ENCODE assay signal across 1 cellular context in genomic region chr7:20219446-20220292, GRCh38.
A peak's percentile ranks its signal among the peaks of the same experiment; 100 is the strongest.
TF ChIP-seq lines count a peak whose summit lies in the region.

No MANE protein-coding gene starts in this region.

TF ChIP-seq in HepG2, 621 proteins besides CTCF, POLR2A, EP300 and RAD21 (continued from another document and continues in another):
- TF ChIP-seq, protein P1, sequence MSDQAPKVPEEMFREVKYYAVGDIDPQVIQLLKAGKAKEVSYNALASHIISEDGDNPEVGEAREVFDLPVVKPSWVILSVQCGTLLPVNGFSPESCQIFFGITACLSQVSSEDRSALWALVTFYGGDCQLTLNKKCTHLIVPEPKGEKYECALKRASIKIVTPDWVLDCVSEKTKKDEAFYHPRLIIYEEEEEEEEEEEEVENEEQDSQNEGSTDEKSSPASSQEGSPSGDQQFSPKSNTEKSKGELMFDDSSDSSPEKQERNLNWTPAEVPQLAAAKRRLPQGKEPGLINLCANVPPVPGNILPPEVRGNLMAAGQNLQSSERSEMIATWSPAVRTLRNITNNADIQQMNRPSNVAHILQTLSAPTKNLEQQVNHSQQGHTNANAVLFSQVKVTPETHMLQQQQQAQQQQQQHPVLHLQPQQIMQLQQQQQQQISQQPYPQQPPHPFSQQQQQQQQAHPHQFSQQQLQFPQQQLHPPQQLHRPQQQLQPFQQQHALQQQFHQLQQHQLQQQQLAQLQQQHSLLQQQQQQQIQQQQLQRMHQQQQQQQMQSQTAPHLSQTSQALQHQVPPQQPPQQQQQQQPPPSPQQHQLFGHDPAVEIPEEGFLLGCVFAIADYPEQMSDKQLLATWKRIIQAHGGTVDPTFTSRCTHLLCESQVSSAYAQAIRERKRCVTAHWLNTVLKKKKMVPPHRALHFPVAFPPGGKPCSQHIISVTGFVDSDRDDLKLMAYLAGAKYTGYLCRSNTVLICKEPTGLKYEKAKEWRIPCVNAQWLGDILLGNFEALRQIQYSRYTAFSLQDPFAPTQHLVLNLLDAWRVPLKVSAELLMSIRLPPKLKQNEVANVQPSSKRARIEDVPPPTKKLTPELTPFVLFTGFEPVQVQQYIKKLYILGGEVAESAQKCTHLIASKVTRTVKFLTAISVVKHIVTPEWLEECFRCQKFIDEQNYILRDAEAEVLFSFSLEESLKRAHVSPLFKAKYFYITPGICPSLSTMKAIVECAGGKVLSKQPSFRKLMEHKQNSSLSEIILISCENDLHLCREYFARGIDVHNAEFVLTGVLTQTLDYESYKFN (CRISPR knock-in tag; conservative IDR thresholded peaks at IDR 0.05): peak; percentile 99
- TF ChIP-seq ZNF703 (CRISPR knock-in tag; IDR thresholded peaks at IDR 0.05; ENCODE audit: borderline replicate concordance) (no peak), ZNF496 (CRISPR knock-in tag; IDR thresholded peaks at IDR 0.05; ENCODE audit: insufficient replicate concordance) (no peak), ZNF468 (CRISPR knock-in tag; IDR thresholded peaks at IDR 0.05) (no peak), SMAD3 (CRISPR knock-in tag; IDR thresholded peaks at IDR 0.05) (peak; percentile 83), ZNF207 (IDR thresholded peaks at IDR 0.05; ENCODE audit: borderline replicate concordance) (no peak), HHEX (CRISPR knock-in tag; IDR thresholded peaks at IDR 0.05) (no peak; the same call in none of the 2 replicates), ZNF407 (CRISPR knock-in tag; IDR thresholded peaks at IDR 0.05; ENCODE audit: not compliant biosample characterization) (no peak), ISL2 (CRISPR knock-in tag; IDR thresholded peaks at IDR 0.05) (peak; percentile 89), HDAC6 (IDR thresholded peaks at IDR 0.05; ENCODE audit: low read depth, low read length) (no peak), PCBP2 (optimal IDR thresholded peaks at IDR 0.05; ENCODE audit: low read depth, low read length, poor library complexity, severe bottlenecking) (no peak), CENPT (CRISPR knock-in tag; IDR thresholded peaks at IDR 0.05; ENCODE audit: low read depth) (no peak), U2AF1 (optimal IDR thresholded peaks at IDR 0.05; ENCODE audit: low read depth, low read length) (no peak), CHD4 (IDR thresholded peaks at IDR 0.05; ENCODE audit: borderline replicate concordance, low read length) (0 out of 2 replicates have a peak, but pooled peaks have one; percentile 51), XBP1 (CRISPR knock-in tag; IDR thresholded peaks at IDR 0.05) (no peak), SAP130 (CRISPR knock-in tag; IDR thresholded peaks at IDR 0.05; ENCODE audit: low read depth) (peak; percentile 85), ZNF850 (CRISPR knock-in tag; conservative IDR thresholded peaks at IDR 0.05) (no peak), RARA (CRISPR knock-in tag; IDR thresholded peaks at IDR 0.05) (peak; percentile 72), ETV6 (CRISPR knock-in tag; conservative IDR thresholded peaks at IDR 0.05) (no peak), ELF1 (CRISPR knock-in tag; IDR thresholded peaks at IDR 0.05) (peak; percentile 72), RCOR2 (CRISPR knock-in tag; IDR thresholded peaks at IDR 0.05) (peak; percentile 17; the same call in 1 of the 2 replicates), ZNF383 (CRISPR knock-in tag; IDR thresholded peaks at IDR 0.05; ENCODE audit: borderline replicate concordance) (peak; percentile 2; the same call in 1 of the 2 replicates), ZSCAN21 (CRISPR knock-in tag; IDR thresholded peaks at IDR 0.05; ENCODE audit: borderline replicate concordance) (no peak; the same call in 1 of the 2 replicates), KLF6 (CRISPR knock-in tag; IDR thresholded peaks at IDR 0.05) (no peak), GPN1 (CRISPR knock-in tag; IDR thresholded peaks at IDR 0.05; ENCODE audit: borderline replicate concordance) (no peak), JUNB (CRISPR knock-in tag; IDR thresholded peaks at IDR 0.05; ENCODE audit: borderline replicate concordance) (peak; percentile 95), ONECUT2 (CRISPR knock-in tag; IDR thresholded peaks at IDR 0.05) (peak; percentile 32; the same call in 1 of the 2 replicates), ZNF879 (CRISPR knock-in tag; IDR thresholded peaks at IDR 0.05) (no peak), ZNF766 (CRISPR knock-in tag; IDR thresholded peaks at IDR 0.05; ENCODE audit: borderline replicate concordance) (no peak), ZNF329 (CRISPR knock-in tag; IDR thresholded peaks at IDR 0.05; ENCODE audit: low read depth) (no peak), LRRFIP1 (CRISPR knock-in tag; conservative IDR thresholded peaks at IDR 0.05) (no peak), NKX3-1 (CRISPR knock-in tag; IDR thresholded peaks at IDR 0.05) (peak; percentile 6; the same call in 1 of the 2 replicates), ZNF253 (CRISPR knock-in tag; IDR thresholded peaks at IDR 0.05; ENCODE audit: borderline replicate concordance) (no peak), TP53 (CRISPR knock-in tag; conservative IDR thresholded peaks at IDR 0.05) (no peak; the same call in 1 of the 2 replicates), NFYB (CRISPR knock-in tag; IDR thresholded peaks at IDR 0.05) (no peak), TOE1 (CRISPR knock-in tag; IDR thresholded peaks at IDR 0.05) (no peak), BCL3 (CRISPR knock-in tag; IDR thresholded peaks at IDR 0.05) (no peak), ELF4 (CRISPR knock-in tag; IDR thresholded peaks at IDR 0.05; ENCODE audit: borderline replicate concordance) (peak; percentile 60; the same call in 1 of the 2 replicates), HIVEP1 (CRISPR knock-in tag; IDR thresholded peaks at IDR 0.05) (no peak), JUND (CRISPR knock-in tag; IDR thresholded peaks at IDR 0.05) (peak; percentile 89), NCOR1 (IDR thresholded peaks at IDR 0.05; ENCODE audit: borderline replicate concordance, low read length) (peak; percentile 71; the same call in 1 of the 2 replicates)
- TF ChIP-seq, protein P2, sequence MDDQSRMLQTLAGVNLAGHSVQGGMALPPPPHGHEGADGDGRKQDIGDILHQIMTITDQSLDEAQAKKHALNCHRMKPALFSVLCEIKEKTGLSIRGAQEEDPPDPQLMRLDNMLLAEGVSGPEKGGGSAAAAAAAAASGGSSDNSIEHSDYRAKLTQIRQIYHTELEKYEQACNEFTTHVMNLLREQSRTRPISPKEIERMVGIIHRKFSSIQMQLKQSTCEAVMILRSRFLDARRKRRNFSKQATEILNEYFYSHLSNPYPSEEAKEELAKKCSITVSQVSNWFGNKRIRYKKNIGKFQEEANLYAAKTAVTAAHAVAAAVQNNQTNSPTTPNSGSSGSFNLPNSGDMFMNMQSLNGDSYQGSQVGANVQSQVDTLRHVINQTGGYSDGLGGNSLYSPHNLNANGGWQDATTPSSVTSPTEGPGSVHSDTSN (CRISPR knock-in tag; IDR thresholded peaks at IDR 0.05; ENCODE audit: borderline replicate concordance): no peak
- TF ChIP-seq, protein P3, sequence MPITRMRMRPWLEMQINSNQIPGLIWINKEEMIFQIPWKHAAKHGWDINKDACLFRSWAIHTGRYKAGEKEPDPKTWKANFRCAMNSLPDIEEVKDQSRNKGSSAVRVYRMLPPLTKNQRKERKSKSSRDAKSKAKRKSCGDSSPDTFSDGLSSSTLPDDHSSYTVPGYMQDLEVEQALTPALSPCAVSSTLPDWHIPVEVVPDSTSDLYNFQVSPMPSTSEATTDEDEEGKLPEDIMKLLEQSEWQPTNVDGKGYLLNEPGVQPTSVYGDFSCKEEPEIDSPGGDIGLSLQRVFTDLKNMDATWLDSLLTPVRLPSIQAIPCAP (CRISPR knock-in tag; IDR thresholded peaks at IDR 0.05; ENCODE audit: low read depth): no peak
- TF ChIP-seq, protein P4, sequence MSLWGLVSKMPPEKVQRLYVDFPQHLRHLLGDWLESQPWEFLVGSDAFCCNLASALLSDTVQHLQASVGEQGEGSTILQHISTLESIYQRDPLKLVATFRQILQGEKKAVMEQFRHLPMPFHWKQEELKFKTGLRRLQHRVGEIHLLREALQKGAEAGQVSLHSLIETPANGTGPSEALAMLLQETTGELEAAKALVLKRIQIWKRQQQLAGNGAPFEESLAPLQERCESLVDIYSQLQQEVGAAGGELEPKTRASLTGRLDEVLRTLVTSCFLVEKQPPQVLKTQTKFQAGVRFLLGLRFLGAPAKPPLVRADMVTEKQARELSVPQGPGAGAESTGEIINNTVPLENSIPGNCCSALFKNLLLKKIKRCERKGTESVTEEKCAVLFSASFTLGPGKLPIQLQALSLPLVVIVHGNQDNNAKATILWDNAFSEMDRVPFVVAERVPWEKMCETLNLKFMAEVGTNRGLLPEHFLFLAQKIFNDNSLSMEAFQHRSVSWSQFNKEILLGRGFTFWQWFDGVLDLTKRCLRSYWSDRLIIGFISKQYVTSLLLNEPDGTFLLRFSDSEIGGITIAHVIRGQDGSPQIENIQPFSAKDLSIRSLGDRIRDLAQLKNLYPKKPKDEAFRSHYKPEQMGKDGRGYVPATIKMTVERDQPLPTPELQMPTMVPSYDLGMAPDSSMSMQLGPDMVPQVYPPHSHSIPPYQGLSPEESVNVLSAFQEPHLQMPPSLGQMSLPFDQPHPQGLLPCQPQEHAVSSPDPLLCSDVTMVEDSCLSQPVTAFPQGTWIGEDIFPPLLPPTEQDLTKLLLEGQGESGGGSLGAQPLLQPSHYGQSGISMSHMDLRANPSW (CRISPR knock-in tag; IDR thresholded peaks at IDR 0.05; ENCODE audit: borderline replicate concordance): no peak; the same call in 1 of the 2 replicates
